ENCODE assay signal across 14 cellular contexts in the genomic region with DNA sequence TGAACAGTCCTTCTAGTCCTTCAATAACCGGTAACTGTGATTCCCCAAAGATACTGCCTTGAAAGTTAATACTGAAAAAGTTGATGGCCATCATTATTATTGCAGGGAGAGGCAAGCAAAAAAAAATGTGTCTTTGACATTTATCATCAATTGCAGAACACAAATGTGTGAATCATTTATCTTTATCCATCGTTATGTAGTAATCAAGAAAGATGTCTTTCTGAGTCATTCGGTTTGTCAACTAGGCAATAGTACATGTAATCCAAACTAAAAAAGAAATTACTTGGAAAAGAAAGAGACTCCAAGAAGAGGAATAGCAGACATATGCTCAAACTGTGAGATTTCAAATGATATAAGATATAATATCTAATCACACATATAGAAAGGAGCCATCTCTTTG.
"Had no signal": no experiment of that assay in that cellular context is flagged by ENCODE, and none has a peak within 500 bp of the region (broad histone marks: within the 10 kb centered on the region; RNA-seq: fewer than 3 reads in every experiment).

No MANE protein-coding gene starts in this region.

- H3K27ac ChIP-seq: esophagus squamous epithelium, heart left ventricle, ovary, right atrium auricular region, thyroid gland, uterus had no signal

- H3K4me3 ChIP-seq: esophagus squamous epithelium, heart left ventricle, ovary, right atrium auricular region, smooth muscle cell, thyroid gland, uterus had no signal

- DNase-seq: effector memory CD8-positive, alpha-beta T cell; esophagus squamous epithelium; heart left ventricle; hippocampal formation; kidney glomerular epithelial cell; natural killer cell; nucleus accumbens; ovary; stimulated activated CD4-positive, alpha-beta T cell treated with anti-CD3 and anti-CD28 coated beads, Interleukin-2, amount 100 ng/mL, for 48 hours; stimulated activated naive CD4-positive, alpha-beta T cell treated with Interleukin-2 at 50 U/mL for 16 hours; thyroid gland; uterus had no signal

- H3K27me3 ChIP-seq: esophagus squamous epithelium, heart left ventricle, ovary, right atrium auricular region, thyroid gland, uterus had no signal

- H3K4me1 ChIP-seq: esophagus squamous epithelium, thyroid gland, uterus had no signal

- ATAC-seq: effector memory CD8-positive, alpha-beta T cell; heart left ventricle; natural killer cell had no signal

- H3K36me3 ChIP-seq: esophagus squamous epithelium, heart left ventricle, ovary, right atrium auricular region, thyroid gland, uterus had no signal

- H3K4me2 ChIP-seq: smooth muscle cell had no signal

- H3K9me3 ChIP-seq: esophagus squamous epithelium, heart left ventricle, ovary, right atrium auricular region, thyroid gland, uterus had no signal
